Comparison of ENCODE assay signal across 13 cellular contexts in the genomic region with DNA sequence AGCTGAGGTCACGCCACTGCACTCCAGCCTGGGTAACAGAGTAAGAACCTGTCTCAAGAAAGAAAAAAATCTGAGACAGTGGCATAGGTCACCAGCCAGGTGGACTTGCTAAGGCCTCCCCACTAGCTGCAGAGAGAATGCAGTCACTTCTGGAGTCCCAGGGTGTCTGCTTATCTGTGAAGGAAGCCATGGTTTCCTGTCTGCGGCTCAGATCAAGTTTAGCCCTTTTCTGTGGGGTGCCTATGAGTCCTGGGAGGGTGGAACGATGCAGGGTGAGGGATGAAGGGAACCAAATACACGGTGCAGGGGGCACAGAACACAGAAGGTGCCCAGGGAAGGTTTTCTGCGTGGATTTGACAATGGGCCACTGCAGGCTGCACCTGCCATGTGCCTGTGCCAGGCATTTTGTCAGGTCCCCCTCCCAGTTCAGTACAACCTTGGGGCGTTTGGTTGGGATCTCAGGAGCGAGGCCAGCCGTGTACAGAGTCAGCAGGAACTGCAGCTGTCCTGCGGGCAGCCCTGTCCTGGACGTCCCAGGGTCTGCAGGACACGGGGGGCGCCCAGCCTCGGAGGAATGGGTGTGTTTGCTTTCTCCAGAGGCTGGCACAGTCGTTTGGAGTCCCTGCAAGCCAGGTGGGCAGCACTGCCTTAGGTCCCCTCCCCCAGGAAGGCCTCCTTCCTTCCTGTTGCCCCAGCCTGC.
DNase-seq lines count a peak whose midpoint lies in the region; ATAC-seq and TF ChIP-seq lines count a peak whose summit lies in the region.
"Had no signal": no experiment of that assay in that cellular context is flagged by ENCODE, and none has a peak within 500 bp of the region (broad histone marks: within the 10 kb centered on the region; RNA-seq: fewer than 3 reads in every experiment).

No MANE protein-coding gene starts in this region.

- H3K9ac ChIP-seq in BLaER1 = peak overlapping the region; percentile 26

- H3K9me3 Mint-ChIP-seq in effector memory CD8-positive, alpha-beta T cell = peaks cover 0 to 2% of the 10 kb centered on the region in 2 donors
- H3K9me3 Mint-ChIP-seq: type B pancreatic cell had no signal

- peaks cover 10% of the 10 kb centered on the region for H4K20me1 ChIP-seq in BLaER1

- peak overlapping the region; percentile 52 to 54 for H3K4me3 Mint-ChIP-seq in effector memory CD8-positive, alpha-beta T cell
- H3K4me3 Mint-ChIP-seq: mesothelial cell of epicardium, type B pancreatic cell had no signal

- H3K27me3 ChIP-seq in BLaER1 = no peaks in the 10 kb centered on the region

- H3K4me2 ChIP-seq in BLaER1 = peak overlapping the region; percentile 99

- no peaks in the 10 kb centered on the region for H3K36me3 ChIP-seq in BLaER1

- no peaks in the 10 kb centered on the region for H3K9me3 ChIP-seq in BLaER1

- H3K27ac Mint-ChIP-seq in effector memory CD8-positive, alpha-beta T cell = peak overlapping the region; percentile 77 to 81
- H3K27ac Mint-ChIP-seq: mesothelial cell of epicardium, type B pancreatic cell had no signal

- ATAC-seq in effector memory CD8-positive, alpha-beta T cell (replicated peaks) = peak; percentile 96
- ATAC-seq in HG03045 (IDR thresholded peaks at IDR 0.05; ENCODE audit: unreplicated experiment) (no peak), GM19324 (IDR thresholded peaks at IDR 0.05; ENCODE audit: low FRiP score, unreplicated experiment) (no peak)

- H3K27ac ChIP-seq in BLaER1 = peak overlapping the region; percentile 67
- H3K27ac ChIP-seq: epithelial cell of prostate had no signal

- peaks cover 31 to 37% of the 10 kb centered on the region in 2 donors for H3K27me3 Mint-ChIP-seq in effector memory CD8-positive, alpha-beta T cell

- peak overlapping the region; percentile 57 for H3K4me3 ChIP-seq in BLaER1

- peak; percentile 44 for DNase-seq in GM20000 (ENCODE audit: low spot score)
- peak; percentile 19 for DNase-seq in activated CD4-positive, alpha-beta T cell treated with anti-CD3 and anti-CD28 coated beads for 48 hours
- DNase-seq in effector memory CD8-positive, alpha-beta T cell = peak; percentile 38 to 43 (median 41)
- DNase-seq in EL = no peak
- DNase-seq in NCI-H1417 (lab: John Stamatoyannopoulos, UW) = no peak
- DNase-seq: C1 segment of cervical spinal cord, GOT3 had no signal

- no peaks in the 10 kb centered on the region for H3K36me3 Mint-ChIP-seq in effector memory CD8-positive, alpha-beta T cell (ENCODE audit: insufficient read depth)
- H3K36me3 Mint-ChIP-seq: mesothelial cell of epicardium, type B pancreatic cell had no signal

- TF ChIP-seq CTCF in GM20000 (IDR thresholded peaks at IDR 0.05; ENCODE audit: extremely low read depth, missing control alignments) = no peak

- H3K4me1 ChIP-seq in BLaER1 = peaks cover 76% of the 10 kb centered on the region

- peaks cover 14 to 15% of the 10 kb centered on the region in 2 donors for H3K4me1 Mint-ChIP-seq in effector memory CD8-positive, alpha-beta T cell (ENCODE audit: low read depth in 2 of 2)
- H3K4me1 Mint-ChIP-seq: mesothelial cell of epicardium had no signal

Comparison
In these comparisons a context has a peak if more than half of its experiments do, and no peak if none do; other contexts are left out.
1. DNase-seq: peak in GM20000 (single experiment), activated CD4-positive, alpha-beta T cell treated with anti-CD3 and anti-CD28 coated beads for 48 hours (single experiment) and effector memory CD8-positive, alpha-beta T cell (3 of 3); none in EL (single experiment) and NCI-H1417 (0 of 3).